Comparison of ENCODE assay signal across 8 cellular contexts in the genomic region with DNA sequence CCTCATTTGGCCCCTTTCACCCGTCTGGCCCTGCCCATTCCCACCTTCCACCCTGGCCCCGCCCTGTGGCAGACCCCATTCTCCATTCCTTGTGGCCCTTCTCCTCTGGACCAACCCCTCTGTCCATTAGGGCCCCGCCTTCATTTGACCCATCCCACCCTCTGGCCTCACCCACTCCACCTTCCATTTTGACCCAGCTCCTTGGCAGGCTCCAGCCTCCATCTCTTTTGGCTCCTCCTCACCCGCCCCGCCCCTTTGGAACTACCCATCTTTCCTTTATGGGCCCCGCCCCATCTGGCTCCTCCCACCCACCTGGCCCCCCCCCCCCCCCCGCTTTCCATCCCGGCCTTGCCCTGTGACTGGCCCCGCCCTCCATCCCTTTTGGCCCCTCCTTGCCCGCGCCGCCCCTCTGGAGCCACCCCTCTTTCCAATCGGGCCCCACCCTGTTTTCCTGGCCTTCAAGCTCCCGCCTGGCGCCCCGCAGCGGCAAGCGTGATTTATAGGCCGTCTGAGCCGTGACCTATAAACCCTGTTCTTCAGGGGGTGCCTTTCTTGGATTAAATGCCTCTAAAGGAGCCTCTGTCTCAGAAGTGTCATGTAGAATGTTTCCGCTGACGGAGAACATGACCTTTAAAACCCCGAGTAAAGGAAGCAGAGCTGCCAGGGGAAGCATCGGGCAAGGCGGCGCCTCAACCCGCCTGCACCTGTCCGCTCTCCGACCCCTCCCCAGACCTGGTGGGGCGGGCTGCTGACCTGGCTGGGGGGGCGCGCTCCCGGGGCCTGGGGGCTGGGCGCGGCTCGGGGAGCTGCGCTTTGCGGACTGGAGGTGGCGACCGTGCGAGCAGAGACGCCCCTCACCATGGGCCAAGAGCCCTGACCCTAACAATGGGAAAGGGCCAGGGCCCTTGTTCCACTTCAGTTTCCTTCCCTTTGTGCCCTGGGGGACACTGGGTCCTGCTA.
A peak's percentile ranks its signal among the peaks of the same experiment; 100 is the strongest.
DNase-seq lines count a peak whose midpoint lies in the region; ATAC-seq and TF ChIP-seq lines count a peak whose summit lies in the region.

No MANE protein-coding gene starts in this region.

- intact Hi-C loops in CD4-positive, alpha-beta memory T cell (cut with micrococcal nuclease): no loop called here
- intact Hi-C loops in activated CD8-positive, alpha-beta T cell treated with anti-CD3 and anti-CD28 coated beads for 36 hours (cut with micrococcal nuclease): no loop called here
- intact Hi-C loops in sigmoid colon (cut with DNase I): no loop called here

- peak; percentile 74 for ATAC-seq in activated CD8-positive, alpha-beta T cell treated with anti-CD3 and anti-CD28 coated beads for 36 hours
- ATAC-seq in HG02884 (IDR thresholded peaks at IDR 0.05; ENCODE audit: unreplicated experiment) (no peak), GM19328 (IDR thresholded peaks at IDR 0.05; ENCODE audit: unreplicated experiment) (no peak)

- H3K27ac Mint-ChIP-seq in CD4-positive, alpha-beta memory T cell: peak overlapping the region in 1 of 7 donors; percentile 38
- peak overlapping the region; percentile 92 for H3K27ac Mint-ChIP-seq in activated CD8-positive, alpha-beta T cell treated with anti-CD3 and anti-CD28 coated beads for 36 hours

- H3K36me3 ChIP-seq in CD4-positive, alpha-beta memory T cell (ENCODE audit: insufficient read depth, low read length): no peaks in the 10 kb centered on the region
- H3K36me3 ChIP-seq in sigmoid colon: no peaks in the 10 kb centered on the region

- peaks cover 3% of the 10 kb centered on the region for H3K27me3 ChIP-seq in CD4-positive, alpha-beta memory T cell (ENCODE audit: insufficient read depth, low read length)
- peaks cover 11 to 83% (median 41%) of the 10 kb centered on the region in 3 donors for H3K27me3 ChIP-seq in sigmoid colon

- H3K4me1 Mint-ChIP-seq in CD4-positive, alpha-beta memory T cell: peaks cover 7 to 23% (median 11%) of the 10 kb centered on the region in 4 donors
- H3K4me1 Mint-ChIP-seq in activated CD8-positive, alpha-beta T cell treated with anti-CD3 and anti-CD28 coated beads for 36 hours (ENCODE audit: low read depth): peaks cover 25% of the 10 kb centered on the region

- H3K9me3 Mint-ChIP-seq in CD4-positive, alpha-beta memory T cell: no peaks in the 10 kb centered on the region
- H3K9me3 Mint-ChIP-seq in activated CD8-positive, alpha-beta T cell treated with anti-CD3 and anti-CD28 coated beads for 36 hours: no peaks in the 10 kb centered on the region

- H3K4me3 ChIP-seq in CD4-positive, alpha-beta memory T cell (ENCODE audit: low read length in 2 of 2): no peak overlapping the region
- H3K4me3 ChIP-seq in sigmoid colon: no peak overlapping the region

- POLR2A ChIA-PET in CD4-positive, alpha-beta memory T cell (lab: Charles Lee; ENCODE audit: partially characterized antibody): no interaction called here
- POLR2A ChIA-PET in activated CD8-positive, alpha-beta T cell treated with anti-CD3 and anti-CD28 coated beads for 36 hours (lab: Charles Lee): interaction anchor here (0.6 kb wide), 1 partner anchor 258 kb away, joined by 3 read pairs; no protein-coding TSS in a partner anchor

- H3K4me3 Mint-ChIP-seq in CD4-positive, alpha-beta memory T cell: peak overlapping the region; percentile 39 to 85 (median 58)
- H3K4me3 Mint-ChIP-seq in activated CD8-positive, alpha-beta T cell treated with anti-CD3 and anti-CD28 coated beads for 36 hours: peak overlapping the region; percentile 68

- no peaks in the 10 kb centered on the region for H3K36me3 Mint-ChIP-seq in CD4-positive, alpha-beta memory T cell
- H3K36me3 Mint-ChIP-seq in activated CD8-positive, alpha-beta T cell treated with anti-CD3 and anti-CD28 coated beads for 36 hours (ENCODE audit: low read depth): no peaks in the 10 kb centered on the region

- no peak overlapping the region for H3K27ac ChIP-seq in CD4-positive, alpha-beta memory T cell (ENCODE audit: low read depth, low read length)
- H3K27ac ChIP-seq in sigmoid colon: peak overlapping the region in 1 of 4 donors; percentile 8

- H3K9me3 ChIP-seq in CD4-positive, alpha-beta memory T cell (ENCODE audit: control insufficient read depth in 1 of 2, low read length in 2 of 2): no peaks in the 10 kb centered on the region
- no peaks in the 10 kb centered on the region for H3K9me3 ChIP-seq in sigmoid colon

- H3K4me1 ChIP-seq in CD4-positive, alpha-beta memory T cell (ENCODE audit: insufficient read depth, low read length): no peaks in the 10 kb centered on the region
- peaks cover 0 to 16% (median 9%) of the 10 kb centered on the region in 4 donors for H3K4me1 ChIP-seq in sigmoid colon

- no peak for TF ChIP-seq CTCF in activated CD8-positive, alpha-beta T cell treated with anti-CD3 and anti-CD28 coated beads for 36 hours (IDR thresholded peaks at IDR 0.05)
- TF ChIP-seq CTCF in sigmoid colon (IDR thresholded peaks at IDR 0.05): no peak

- no peak for TF ChIP-seq EP300 in sigmoid colon (IDR thresholded peaks at IDR 0.05)

- CTCF ChIA-PET in CD4-positive, alpha-beta memory T cell (lab: Charles Lee; ENCODE audit: partially characterized antibody): no interaction called here
- CTCF ChIA-PET in activated CD8-positive, alpha-beta T cell treated with anti-CD3 and anti-CD28 coated beads for 36 hours (lab: Charles Lee): no interaction called here

- DNase-seq in CD4-positive, alpha-beta memory T cell: peak in 4 of 5 donors; percentile 6 to 51 (median 16)
- DNase-seq in NCI-H187 treated with DMSO at 0.1 percent for 48 hours (lab: John Stamatoyannopoulos, UW) (peak; percentile 97), germinal center (ENCODE audit: low spot score) (peak; percentile 61), sigmoid colon (peak; percentile 71), AG08395 (ENCODE audit: low spot score) (no peak)
- peak; percentile 94 for DNase-seq in activated CD8-positive, alpha-beta T cell treated with anti-CD3 and anti-CD28 coated beads for 36 hours

- WGBS in sigmoid colon, 2 donors: 6 to 11% methylated on average over 41 to 42 of the region's 42 CpGs

- no peak for TF ChIP-seq POLR2A in sigmoid colon (IDR thresholded peaks at IDR 0.05)

- H3K27me3 Mint-ChIP-seq in CD4-positive, alpha-beta memory T cell: peaks cover 42 to 44% of the 10 kb centered on the region in 2 donors
- peaks cover 33% of the 10 kb centered on the region for H3K27me3 Mint-ChIP-seq in activated CD8-positive, alpha-beta T cell treated with anti-CD3 and anti-CD28 coated beads for 36 hours
